Comparison of ENCODE assay signal across 29 cellular contexts in the genomic region with DNA sequence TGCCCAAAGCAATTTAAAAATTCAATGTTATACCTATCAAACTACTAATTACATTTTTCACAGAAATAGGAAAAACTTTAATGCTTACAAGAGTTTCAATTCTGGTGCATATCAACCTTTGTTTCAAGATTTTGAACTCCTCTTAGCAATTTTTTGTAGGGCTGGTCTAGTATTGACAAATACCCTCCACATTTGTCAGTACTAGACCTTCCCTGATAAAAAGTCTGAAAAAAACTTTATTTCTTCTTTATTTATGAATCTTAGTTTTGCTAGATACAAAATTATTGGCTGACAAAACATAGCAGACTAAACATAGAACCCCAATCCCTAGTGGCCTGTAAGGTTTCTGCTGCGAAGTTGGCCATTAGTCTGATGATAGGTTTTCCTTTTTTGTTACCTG.
DNase-seq lines count a peak whose midpoint lies in the region; ATAC-seq and TF ChIP-seq lines count a peak whose summit lies in the region.
"Had no signal": no experiment of that assay in that cellular context is flagged by ENCODE, and none has a peak within 500 bp of the region (broad histone marks: within the 10 kb centered on the region; RNA-seq: fewer than 3 reads in every experiment).

No MANE protein-coding gene starts in this region.

- H3K9me3 ChIP-seq in SK-N-SH: no peaks in the 10 kb centered on the region
- H3K9me3 ChIP-seq in HEK293 (ENCODE audit: control insufficient read depth, insufficient read depth, low read depth, low read length): no peaks in the 10 kb centered on the region
- H3K9me3 ChIP-seq: A549; BE2C; BLaER1; BLaER1 treated with 17β-estradiol and CSF1 and Interleukin-3, amounts not matched to agents 10 nM and 100 nM; Caco-2 had no signal

- H3K9me2 ChIP-seq in SK-N-SH: no peaks in the 10 kb centered on the region

- H3K79me2 ChIP-seq in SK-N-SH (ENCODE audit: insufficient read depth): no peaks in the 10 kb centered on the region

- no peak for ATAC-seq in SK-N-SH treated with all-trans-retinoic acid at 6 μM for 48 hours
- ATAC-seq: A549; CD8-positive, alpha-beta T cell had no signal

- no peak overlapping the region for H3K9ac ChIP-seq in SK-N-SH
- H3K9ac ChIP-seq: BLaER1; BLaER1 treated with 17β-estradiol and CSF1 and Interleukin-3, amounts not matched to agents 10 nM and 100 nM had no signal

- DNase-seq in SK-N-SH: no peak
- no peak for DNase-seq in midbrain (lab: John Stamatoyannopoulos, UW)
- DNase-seq: 8988T; ACHN; AML-193; BE2C; C1 segment of cervical spinal cord; Caco-2; Calu3; CD4-positive, alpha-beta memory T cell; CD4-positive, alpha-beta T cell; CD4-positive, CD25-positive, alpha-beta regulatory T cell; CD8-positive, alpha-beta memory T cell; CD8-positive, alpha-beta T cell; COR-L47; DMS 273 treated with DMSO at 0.1 percent for 48 hours; DMS153; DMS53; DMS79; DMS79 treated with DMSO at 0.1 percent for 48 hours; DND-41; EL had no signal

- H3K27ac ChIP-seq in SK-N-SH (ENCODE audit: low read depth in 2 of 2, low read length in 1 of 2): no peak overlapping the region
- H3K27ac ChIP-seq in HEK293 (ENCODE audit: extremely low read depth, low read depth, low read length): no peak overlapping the region
- H3K27ac ChIP-seq: 22Rv1; A549; BLaER1; BLaER1 treated with 17β-estradiol and CSF1 and Interleukin-3, amounts not matched to agents 10 nM and 100 nM; C4-2B had no signal

- H3K27me3 ChIP-seq in SK-N-SH (ENCODE audit: insufficient read depth): no peaks in the 10 kb centered on the region
- H3K27me3 ChIP-seq: BE2C; BLaER1; BLaER1 treated with 17β-estradiol and CSF1 and Interleukin-3, amounts not matched to agents 10 nM and 100 nM had no signal

- H3K4me1 ChIP-seq in SK-N-SH (ENCODE audit: control insufficient read depth in 1 of 2, insufficient read depth in 2 of 2, low read depth in 1 of 2, low read length in 1 of 2) (no peaks in the 10 kb centered on the region), HEK293 (ENCODE audit: control insufficient read depth, insufficient read depth, low read length) (no peaks in the 10 kb centered on the region)
- H3K4me1 ChIP-seq: A549; BE2C; BLaER1; BLaER1 treated with 17β-estradiol and CSF1 and Interleukin-3, amounts not matched to agents 10 nM and 100 nM; Caco-2 had no signal

- CTCF ChIA-PET in SK-N-SH (lab: Yijun Ruan, JAX) (no interaction called here), HEK293 (lab: Yijun Ruan, JAX) (no interaction called here)

- WGBS in SK-N-SH (ENCODE audit: low lambda C conversion rate): 73% methylated on average over 1 of the region's 1 CpG

- POLR2A ChIA-PET in SK-N-SH (lab: Yijun Ruan, JAX) (no interaction called here), HEK293 (lab: Yijun Ruan, JAX) (no interaction called here)

- no peaks in the 10 kb centered on the region for H4K20me1 ChIP-seq in SK-N-SH (ENCODE audit: insufficient read depth)
- H4K20me1 ChIP-seq: BLaER1; BLaER1 treated with 17β-estradiol and CSF1 and Interleukin-3, amounts not matched to agents 10 nM and 100 nM had no signal

- TF ChIP-seq RAD21 in SK-N-SH (IDR thresholded peaks at IDR 0.05; ENCODE audit: low read length): no peak

- H3K36me3 ChIP-seq in SK-N-SH (replicated peaks in 1 of 2; ENCODE audit: control insufficient read depth in 1 of 2, insufficient read depth in 2 of 2, low read length in 1 of 2) (no peaks in the 10 kb centered on the region), HEK293 (ENCODE audit: control insufficient read depth in 2 of 2, insufficient read depth in 1 of 2, low read length in 2 of 2) (no peaks in the 10 kb centered on the region)
- H3K36me3 ChIP-seq: BE2C; BLaER1; BLaER1 treated with 17β-estradiol and CSF1 and Interleukin-3, amounts not matched to agents 10 nM and 100 nM had no signal

- no peak overlapping the region for H2AFZ ChIP-seq in SK-N-SH (ENCODE audit: low read depth)

- TF ChIP-seq CTCF in SK-N-SH (IDR thresholded peaks at IDR 0.05) (no peak), HEK293 (tag by site-specific recombination; IDR thresholded peaks at IDR 0.05) (no peak)

- H3F3A ChIP-seq in SK-N-SH (replicated peaks; ENCODE audit: insufficient read depth): no peaks in the 10 kb centered on the region

- H3K4me3 ChIP-seq in SK-N-SH (ENCODE audit: low read depth in 2 of 2, low read length in 1 of 2) (no peak overlapping the region), HEK293 (ENCODE audit: low read depth, low read length) (no peak overlapping the region)
- H3K4me3 ChIP-seq: A549; BLaER1; BLaER1 treated with 17β-estradiol and CSF1 and Interleukin-3, amounts not matched to agents 10 nM and 100 nM had no signal

- TF ChIP-seq EP300 in SK-N-SH (IDR thresholded peaks at IDR 0.05; ENCODE audit: borderline replicate concordance in 1 of 2, low read depth in 1 of 2, low read length in 1 of 2): no peak

- no peak overlapping the region for H3K4me2 ChIP-seq in SK-N-SH
- H3K4me2 ChIP-seq: A549; BLaER1; BLaER1 treated with 17β-estradiol and CSF1 and Interleukin-3, amounts not matched to agents 10 nM and 100 nM had no signal

TF ChIP-seq in SK-N-SH treated with all-trans-retinoic acid at 6 μM for 48 hours, 23 proteins besides CTCF, POLR2A, EP300 and RAD21:
- no peak for TF ChIP-seq ZC3H10 (CRISPR knock-in tag; IDR thresholded peaks at IDR 0.05)
- TF ChIP-seq, protein P1, sequence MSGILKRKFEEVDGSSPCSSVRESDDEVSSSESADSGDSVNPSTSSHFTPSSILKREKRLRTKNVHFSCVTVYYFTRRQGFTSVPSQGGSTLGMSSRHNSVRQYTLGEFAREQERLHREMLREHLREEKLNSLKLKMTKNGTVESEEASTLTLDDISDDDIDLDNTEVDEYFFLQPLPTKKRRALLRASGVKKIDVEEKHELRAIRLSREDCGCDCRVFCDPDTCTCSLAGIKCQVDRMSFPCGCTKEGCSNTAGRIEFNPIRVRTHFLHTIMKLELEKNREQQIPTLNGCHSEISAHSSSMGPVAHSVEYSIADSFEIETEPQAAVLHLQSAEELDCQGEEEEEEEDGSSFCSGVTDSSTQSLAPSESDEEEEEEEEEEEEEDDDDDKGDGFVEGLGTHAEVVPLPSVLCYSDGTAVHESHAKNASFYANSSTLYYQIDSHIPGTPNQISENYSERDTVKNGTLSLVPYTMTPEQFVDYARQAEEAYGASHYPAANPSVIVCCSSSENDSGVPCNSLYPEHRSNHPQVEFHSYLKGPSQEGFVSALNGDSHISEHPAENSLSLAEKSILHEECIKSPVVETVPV (CRISPR knock-in tag; IDR thresholded peaks at IDR 0.05): no peak
- no peak for TF ChIP-seq TOX (CRISPR knock-in tag; IDR thresholded peaks at IDR 0.05; ENCODE audit: borderline replicate concordance)
- TF ChIP-seq PPARA (CRISPR knock-in tag; IDR thresholded peaks at IDR 0.05; ENCODE audit: borderline replicate concordance): no peak
- peak; percentile 90 for TF ChIP-seq ZNF70 (CRISPR knock-in tag; IDR thresholded peaks at IDR 0.05)
- no peak for TF ChIP-seq ZNF565 (CRISPR knock-in tag; conservative IDR thresholded peaks at IDR 0.05; ENCODE audit: low read depth)

TF ChIP-seq in SK-N-SH, 30 proteins besides CTCF, POLR2A, EP300 and RAD21 (continues in another document):
- TF ChIP-seq, protein P2, sequence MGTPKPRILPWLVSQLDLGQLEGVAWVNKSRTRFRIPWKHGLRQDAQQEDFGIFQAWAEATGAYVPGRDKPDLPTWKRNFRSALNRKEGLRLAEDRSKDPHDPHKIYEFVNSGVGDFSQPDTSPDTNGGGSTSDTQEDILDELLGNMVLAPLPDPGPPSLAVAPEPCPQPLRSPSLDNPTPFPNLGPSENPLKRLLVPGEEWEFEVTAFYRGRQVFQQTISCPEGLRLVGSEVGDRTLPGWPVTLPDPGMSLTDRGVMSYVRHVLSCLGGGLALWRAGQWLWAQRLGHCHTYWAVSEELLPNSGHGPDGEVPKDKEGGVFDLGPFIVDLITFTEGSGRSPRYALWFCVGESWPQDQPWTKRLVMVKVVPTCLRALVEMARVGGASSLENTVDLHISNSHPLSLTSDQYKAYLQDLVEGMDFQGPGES (IDR thresholded peaks at IDR 0.05; ENCODE audit: low read depth, low read length): no peak
- TF ChIP-seq TEAD4 (IDR thresholded peaks at IDR 0.05; ENCODE audit: borderline replicate concordance, insufficient read depth) (no peak), SIN3A (IDR thresholded peaks at IDR 0.05; ENCODE audit: borderline replicate concordance, low read depth, low read length) (no peak), FOXJ3 (CRISPR knock-in tag; IDR thresholded peaks at IDR 0.05) (no peak)

TF ChIP-seq in HEK293, 187 proteins besides CTCF, POLR2A, EP300 and RAD21:
- TF ChIP-seq SETDB1 (IDR thresholded peaks at IDR 0.05; ENCODE audit: insufficient read length, low read length): peak; percentile 63
- no peak for TF ChIP-seq OVOL3 (tag by site-specific recombination; IDR thresholded peaks at IDR 0.05)
